ENCODE assay signal across 16 cellular contexts in the genomic region with DNA sequence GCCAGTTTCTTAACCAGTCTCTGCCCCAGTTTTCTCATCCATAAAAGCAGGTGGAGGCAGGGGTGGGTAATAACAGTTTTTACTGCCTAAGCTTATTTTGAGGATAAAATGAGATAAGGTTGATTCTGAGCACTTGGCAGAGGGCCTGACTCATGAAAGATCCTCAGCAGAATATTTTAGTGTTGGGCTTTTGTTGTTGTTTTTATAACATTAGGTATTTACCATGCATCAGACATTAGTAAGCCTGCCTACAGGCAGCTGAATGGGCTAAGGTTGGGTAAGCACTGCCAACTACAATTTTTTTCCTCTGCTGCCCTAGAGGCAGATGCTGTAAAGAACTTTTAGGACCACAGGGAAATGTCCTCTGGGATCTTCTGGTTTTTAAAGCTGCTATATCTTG. TPM values are rescaled to one million over a fixed set of nuclear protein-coding genes. Genes with fewer than 3 reads are reported as not detected.
A peak's percentile ranks its signal among the peaks of the same experiment; 100 is the strongest.
DNase-seq lines count a peak whose midpoint lies in the region; TF ChIP-seq lines count a peak whose summit lies in the region.
"Had no signal": no experiment of that assay in that cellular context is flagged by ENCODE, and none has a peak within 500 bp of the region (broad histone marks: within the 10 kb centered on the region; RNA-seq: fewer than 3 reads in every experiment).

No MANE protein-coding gene starts in this region.

- no peaks in the 10 kb centered on the region for H3K4me1 ChIP-seq in BE2C

- H3K27me3 ChIP-seq in BE2C = no peaks in the 10 kb centered on the region

- no peak for TF ChIP-seq CTCF in HFFc6 (IDR thresholded peaks at IDR 0.05)
- no peak for TF ChIP-seq CTCF in RWPE1 (conservative IDR thresholded peaks at IDR 0.05; ENCODE audit: low read depth)
- no peak for TF ChIP-seq CTCF in BE2C (IDR thresholded peaks at IDR 0.05; ENCODE audit: low read depth, low read length)

- no peak overlapping the region for H3K27ac Mint-ChIP-seq in HFFc6
- H3K27ac Mint-ChIP-seq: CD14-positive monocyte; CD8-positive, alpha-beta T cell had no signal

- no peak overlapping the region for H3K27ac ChIP-seq in RWPE1
- H3K27ac ChIP-seq in epithelial cell of prostate = no peak overlapping the region
- H3K27ac ChIP-seq: A549 had no signal

- peaks cover 8% of the 10 kb centered on the region; the same call in 1 of the 2 replicates for H3K9me3 Mint-ChIP-seq in HFFc6
- H3K9me3 Mint-ChIP-seq: CD8-positive, alpha-beta T cell had no signal

- H3K27me3 Mint-ChIP-seq in HFFc6 (ENCODE audit: insufficient read depth) = peaks cover 17% of the 10 kb centered on the region; the same call in 1 of the 2 replicates

- no peaks in the 10 kb centered on the region for H3K36me3 ChIP-seq in BE2C

- H3K9me3 ChIP-seq in BE2C = no peaks in the 10 kb centered on the region
- H3K9me3 ChIP-seq: A549 had no signal

- H3K4me3 ChIP-seq in BE2C (ENCODE audit: low read depth, low read length) = no peak overlapping the region
- H3K4me3 ChIP-seq: A549 had no signal

- peaks cover 5% of the 10 kb centered on the region; the same call in 1 of the 2 replicates for H3K36me3 Mint-ChIP-seq in HFFc6 (ENCODE audit: low read depth)
- H3K36me3 Mint-ChIP-seq: CD14-positive monocyte; CD8-positive, alpha-beta T cell had no signal

- H3K4me3 Mint-ChIP-seq in HFFc6 = no peak overlapping the region
- H3K4me3 Mint-ChIP-seq: CD14-positive monocyte; CD8-positive, alpha-beta T cell had no signal

- POLR2A ChIA-PET in RWPE1 (lab: Yijun Ruan, JAX; ENCODE audit: low non-redundant PET) = no interaction called here

- CTCF ChIA-PET in RWPE1 (lab: Yijun Ruan, JAX) = interaction anchor here (0.6 kb wide), 3 partner anchors 10 to 401 kb away, joined by 3 read pairs; no protein-coding TSS in a partner anchor

- peak; percentile 20 for DNase-seq in HFFc6
- DNase-seq in RWPE1 (ENCODE audit: low spot score) = peak; percentile 10
- peak; percentile 12 for DNase-seq in epithelial cell of prostate (ENCODE audit: low read depth, low spot score)
- DNase-seq in stimulated activated CD8-positive, alpha-beta memory T cell treated with anti-CD3 and anti-CD28 coated beads, Interleukin-4, amount 100 ng/mL, for 48 hours = no peak
- no peak for DNase-seq in kidney tubule cell (ENCODE audit: low spot score)
- no peak for DNase-seq in BE2C
- DNase-seq: CD8-positive, alpha-beta T cell; COR-L47; DMS53; GF-D8 had no signal

- no peaks in the 10 kb centered on the region for H3K4me1 Mint-ChIP-seq in HFFc6 (ENCODE audit: low read depth)
- H3K4me1 Mint-ChIP-seq: CD14-positive monocyte had no signal

RNA-seq across cellular contexts. Expression of a gene that starts 43.1 kb away (rescaled TPM):
- total RNA-seq in HFFc6 (2021; fragmentation: NEBNext Ultra II Directional; extraction: Animal tissue kit (Norgen Biotek cat#: 25700)) = not detected
- polyA plus RNA-seq in BE2C (2012; ENCODE audit: insufficient read depth, insufficient read length, low read depth) = not detected
- total RNA-seq: CD8-positive, alpha-beta T cell; H4; HepG2 had no signal
- polyA plus RNA-seq: AG04450, BJ, CD14-positive monocyte, HepG2 had no signal

Comparison
In these comparisons a context has a peak if more than half of its experiments do, and no peak if none do; other contexts are left out.
1. DNase-seq: peak in HFFc6 (single experiment), RWPE1 (single experiment) and epithelial cell of prostate (single experiment); none in stimulated activated CD8-positive, alpha-beta memory T cell treated with anti-CD3 and anti-CD28 coated beads, Interleukin-4, amount 100 ng/mL, for 48 hours (single experiment), kidney tubule cell (single experiment) and BE2C (single experiment).